ENCODE assay signal across 1 cellular context in the genomic region with DNA sequence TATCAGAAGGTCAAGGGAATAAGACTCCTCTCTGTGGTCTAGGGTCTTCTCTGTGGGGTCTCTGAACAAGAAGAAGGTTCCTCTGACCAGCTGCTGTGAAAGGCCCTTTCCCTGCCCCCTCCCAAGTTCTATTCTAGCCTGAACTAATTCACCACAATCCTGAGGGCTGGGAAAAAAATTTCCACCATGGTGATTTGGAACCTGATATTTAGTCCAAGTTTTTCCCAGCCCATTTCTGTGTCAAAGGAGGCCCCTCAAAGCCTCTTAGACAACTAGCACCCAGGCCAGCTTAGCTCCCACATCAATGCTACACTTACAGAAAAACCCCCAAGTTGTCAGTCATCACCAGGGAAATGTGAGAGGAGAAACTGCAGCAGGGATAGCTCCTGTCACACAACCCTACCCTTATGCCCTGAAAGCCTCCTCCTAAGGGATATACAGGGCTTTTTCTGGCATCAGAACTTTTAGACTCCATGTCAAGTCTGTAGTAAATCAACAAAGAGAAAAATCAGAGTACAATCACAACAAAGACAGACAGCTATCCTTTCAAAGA.
TF ChIP-seq lines count a peak whose summit lies in the region.

No MANE protein-coding gene starts in this region.

TF ChIP-seq in GM12891, 5 proteins besides CTCF, POLR2A, EP300 and RAD21:
- TF ChIP-seq POLR2AphosphoS5 (IDR thresholded peaks at IDR 0.05; ENCODE audit: low read depth, low read length) (no peak), PAX5 (IDR thresholded peaks at IDR 0.05; ENCODE audit: insufficient read depth, low read length, severe bottlenecking) (no peak), POU2F2 (IDR thresholded peaks at IDR 0.05; ENCODE audit: low read depth, low read length) (no peak), TAF1 (IDR thresholded peaks at IDR 0.05; ENCODE audit: low read depth, low read length) (no peak), SPI1 (IDR thresholded peaks at IDR 0.05; ENCODE audit: low read depth, low read length) (no peak)
TF ChIP-seq in GM12891: peak in this region for 0.
